14 cellular contexts compared by ENCODE assay signal in genomic region chr18:79258447-79258846, GRCh38.
DNase-seq lines count a peak whose midpoint lies in the region; ATAC-seq and TF ChIP-seq lines count a peak whose summit lies in the region.
"Had no signal": no experiment of that assay in that cellular context is flagged by ENCODE, and none has a peak within 500 bp of the region (broad histone marks: within the 10 kb centered on the region; RNA-seq: fewer than 3 reads in every experiment).

No MANE protein-coding gene starts in this region.

- peak; percentile 71 for DNase-seq in NCI-H345 (lab: John Stamatoyannopoulos, UW)
- DNase-seq in stimulated activated CD4-positive, alpha-beta T cell treated with anti-CD3 and anti-CD28 coated beads, Interleukin-1b, Interleukin-23, amount 100 ng/mL, for 48 hours = no peak
- no peak for DNase-seq in effector memory CD4-positive, alpha-beta T cell
- DNase-seq in omental fat pad (ENCODE audit: low spot score) = no peak
- DNase-seq in type B pancreatic cell (ENCODE audit: extremely low spot score, unreplicated experiment) = no peak
- DNase-seq: activated CD4-positive, CD25-positive, alpha-beta regulatory T cell; amygdala; foreskin melanocyte; islet precursor cell; naive thymus-derived CD4-positive, alpha-beta T cell; SJCRH30 had no signal

- no peak for TF ChIP-seq CTCF in omental fat pad (IDR thresholded peaks at IDR 0.05)
- no peak for TF ChIP-seq CTCF in type B pancreatic cell (conservative IDR thresholded peaks at IDR 0.05)

- peaks cover 5% of the 10 kb centered on the region for H3K36me3 Mint-ChIP-seq in type B pancreatic cell

- H3K4me3 Mint-ChIP-seq in type B pancreatic cell = no peak overlapping the region
- H3K4me3 Mint-ChIP-seq: naive thymus-derived CD4-positive, alpha-beta T cell had no signal

- peak; percentile 70 for ATAC-seq in GM18867 (IDR thresholded peaks at IDR 0.05; ENCODE audit: unreplicated experiment)
- peak; percentile 84 for ATAC-seq in HG02610 (IDR thresholded peaks at IDR 0.05; ENCODE audit: unreplicated experiment)
- no peak for ATAC-seq in omental fat pad (ENCODE audit: low FRiP score)
- ATAC-seq: naive thymus-derived CD4-positive, alpha-beta T cell had no signal

- no peaks in the 10 kb centered on the region for H3K4me1 Mint-ChIP-seq in type B pancreatic cell (ENCODE audit: unreplicated experiment)

- H3K4me3 ChIP-seq in BLaER1 = no peak overlapping the region
- H3K4me3 ChIP-seq in effector memory CD4-positive, alpha-beta T cell (ENCODE audit: insufficient read depth, low read depth, low read length, poor library complexity, severe bottlenecking) = no peak overlapping the region
- H3K4me3 ChIP-seq: SJCRH30 had no signal

- H3K4me2 ChIP-seq in BLaER1 = peak overlapping the region; percentile 60

- no peaks in the 10 kb centered on the region for H3K27me3 ChIP-seq in BLaER1
- no peaks in the 10 kb centered on the region for H3K27me3 ChIP-seq in effector memory CD4-positive, alpha-beta T cell (replicated peaks; ENCODE audit: control insufficient read depth, insufficient read depth, low read length, poor library complexity, severe bottlenecking)
- H3K27me3 ChIP-seq: SJCRH30 had no signal

- H3K4me1 ChIP-seq in BLaER1 = peaks cover 60% of the 10 kb centered on the region
- no peaks in the 10 kb centered on the region for H3K4me1 ChIP-seq in effector memory CD4-positive, alpha-beta T cell (ENCODE audit: control insufficient read depth, insufficient read depth, low read length, poor library complexity, severe bottlenecking)
- H3K4me1 ChIP-seq: SJCRH30 had no signal

- peaks cover 14% of the 10 kb centered on the region; the same call in 1 of the 2 replicates for H3K36me3 ChIP-seq in BLaER1
- H3K36me3 ChIP-seq in effector memory CD4-positive, alpha-beta T cell (ENCODE audit: control insufficient read depth, insufficient read depth, low read length) = peaks cover 19% of the 10 kb centered on the region
- H3K36me3 ChIP-seq: SJCRH30 had no signal

- H4K20me1 ChIP-seq in BLaER1 = 0 out of 2 replicates have a peak, but pooled peaks cover 5% of the 10 kb centered on the region

- no peaks in the 10 kb centered on the region for H3K9me3 ChIP-seq in BLaER1
- no peaks in the 10 kb centered on the region for H3K9me3 ChIP-seq in effector memory CD4-positive, alpha-beta T cell (ENCODE audit: control insufficient read depth, low read length)
- H3K9me3 ChIP-seq: SJCRH30 had no signal

- no peaks in the 10 kb centered on the region for H3K27me3 Mint-ChIP-seq in type B pancreatic cell
- H3K27me3 Mint-ChIP-seq: naive thymus-derived CD4-positive, alpha-beta T cell had no signal

- H3K27ac Mint-ChIP-seq in type B pancreatic cell = no peak overlapping the region

- no peak overlapping the region for H3K27ac ChIP-seq in BLaER1
- no peak overlapping the region for H3K27ac ChIP-seq in effector memory CD4-positive, alpha-beta T cell (ENCODE audit: insufficient read depth, low read length, poor library complexity, severe bottlenecking)
- H3K27ac ChIP-seq: SJCRH30 had no signal

- no peak overlapping the region for H3K9ac ChIP-seq in BLaER1

- no peaks in the 10 kb centered on the region for H3K9me3 Mint-ChIP-seq in type B pancreatic cell
